15 cellular contexts compared by ENCODE assay signal in the genomic region with DNA sequence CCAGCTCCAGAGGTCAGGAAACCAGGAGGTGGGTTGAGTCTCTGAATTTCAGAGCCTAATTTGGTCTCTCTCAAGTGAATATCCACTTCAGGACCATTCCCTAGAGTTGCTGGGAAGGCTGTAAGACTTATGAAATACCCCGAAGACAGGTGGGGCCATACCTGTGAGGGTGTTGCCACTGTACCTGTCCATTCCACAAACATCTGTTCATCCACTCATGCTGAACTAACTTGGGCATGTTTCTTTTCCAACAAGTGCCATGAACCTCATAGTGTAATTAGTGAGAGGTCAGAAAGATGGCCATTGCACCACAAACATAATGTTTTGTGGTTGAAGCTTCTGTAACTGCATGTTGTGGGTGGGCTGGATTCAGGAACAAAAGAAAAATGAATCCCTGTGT. TPM values are rescaled to one million over a fixed set of nuclear protein-coding genes. Genes with fewer than 3 reads are reported as not detected.
A peak's percentile ranks its signal among the peaks of the same experiment; 100 is the strongest.
DNase-seq lines count a peak whose midpoint lies in the region; ATAC-seq and TF ChIP-seq lines count a peak whose summit lies in the region.
"Had no signal": no experiment of that assay in that cellular context is flagged by ENCODE, and none has a peak within 500 bp of the region (broad histone marks: within the 10 kb centered on the region; RNA-seq: fewer than 3 reads in every experiment).

No MANE protein-coding gene starts in this region.

- intact Hi-C loops in OCI-LY7 (cut with micrococcal nuclease; ENCODE audit: unreplicated experiment), result no loop called here
- intact Hi-C loops in esophagus squamous epithelium (cut with DNase I), result no loop called here

- DNase-seq in activated naive CD4-positive, alpha-beta T cell treated with anti-CD3 and anti-CD28 coated beads, Interleukin-2, amount 50 U/mL, for 16 hours, result no peak
- DNase-seq in OCI-LY7 (ENCODE audit: low spot score), result no peak
- DNase-seq in epithelial cell of esophagus (ENCODE audit: low read depth), result peak; percentile 52
- DNase-seq in NCI-H2029 treated with DMSO at 0.1 percent for 48 hours (lab: John Stamatoyannopoulos, UW), result no peak
- no peak for DNase-seq in esophagus squamous epithelium (lab: John Stamatoyannopoulos, UW)
- DNase-seq: activated CD4-positive, CD25-positive, alpha-beta regulatory T cell treated with anti-CD3 and anti-CD28 coated beads, Interleukin-2, amount 50 U/mL, for 72 hours; activated T-cell treated with anti-CD3 and anti-CD28 coated beads, Interleukin-2, amount 50 U/mL, for 4 hours; NCI-H1105 treated with DMSO at 0.1 percent for 48 hours; NCI-H2171 treated with DMSO at 0.1 percent for 48 hours; SHP77 treated with DMSO at 0.1 percent for 48 hours had no signal

- CTCF ChIA-PET in OCI-LY7 (lab: Charles Lee; ENCODE audit: unreplicated experiment), result no interaction called here

- POLR2A ChIA-PET in OCI-LY7 (lab: Charles Lee), result no interaction called here

- H2AFZ ChIP-seq in OCI-LY7 (ENCODE audit: low read length), result no peak overlapping the region

- peak overlapping the region; percentile 72 for H3K4me3 Mint-ChIP-seq in activated naive CD4-positive, alpha-beta T cell treated with anti-CD3 and anti-CD28 coated beads, Interleukin-2, amount 50 U/mL, for 24 hours
- H3K4me3 Mint-ChIP-seq: T-helper 2 cell treated with Interferon-gamma antibody and Interleukin-4, amounts not matched to agents 5 μg/mL and 100 μg/mL, for 36 hours had no signal

- peaks cover 81% of the 10 kb centered on the region for H3K4me1 ChIP-seq in OCI-LY7 (ENCODE audit: insufficient read depth, low read length, poor library complexity, severe bottlenecking)
- peaks cover 31 to 93% (median 45%) of the 10 kb centered on the region in 3 donors for H3K4me1 ChIP-seq in esophagus squamous epithelium

- H3K4me3 ChIP-seq in OCI-LY7 (ENCODE audit: low read depth, low read length, poor library complexity, severe bottlenecking) (peak overlapping the region; percentile 100), epithelial cell of esophagus (ENCODE audit: low read length) (no peak overlapping the region), esophagus squamous epithelium (no peak overlapping the region)
- H3K4me3 ChIP-seq: dorsolateral prefrontal cortex had no signal

- H3K9me2 ChIP-seq in OCI-LY7 (ENCODE audit: insufficient read depth, low read length), result no peaks in the 10 kb centered on the region

- H3K27ac ChIP-seq in OCI-LY7 (ENCODE audit: low read depth, low read length, poor library complexity, severe bottlenecking) (peak overlapping the region; percentile 87), temporal lobe (ENCODE audit: low read depth, low read length) (peak overlapping the region; percentile 38), esophagus squamous epithelium (peak overlapping the region in 1 of 4 donors; percentile 11)

- no peaks in the 10 kb centered on the region for H3K9me3 Mint-ChIP-seq in activated naive CD4-positive, alpha-beta T cell treated with anti-CD3 and anti-CD28 coated beads, Interleukin-2, amount 50 U/mL, for 24 hours
- H3K9me3 Mint-ChIP-seq: activated T-cell treated with anti-CD3 and anti-CD28 coated beads, Interleukin-2, amount 50 U/mL, for 4 hours; T-helper 2 cell treated with Interferon-gamma antibody and Interleukin-4, amounts not matched to agents 5 μg/mL and 100 μg/mL, for 36 hours had no signal

- H3K36me3 Mint-ChIP-seq in activated naive CD4-positive, alpha-beta T cell treated with anti-CD3 and anti-CD28 coated beads, Interleukin-2, amount 50 U/mL, for 24 hours, result peaks cover 8% of the 10 kb centered on the region

- H3K36me3 ChIP-seq in OCI-LY7 (ENCODE audit: insufficient read depth, low read length), result peaks cover 80% of the 10 kb centered on the region
- peaks cover 0 to 39% (median 0%) of the 10 kb centered on the region in 3 donors for H3K36me3 ChIP-seq in esophagus squamous epithelium

- WGBS in esophagus squamous epithelium, 2 donors, result 25 to 42% methylated on average over 1 of the region's 1 CpG

- H3K79me2 ChIP-seq in OCI-LY7 (ENCODE audit: insufficient read depth, low read depth, low read length), result peaks cover 100% of the 10 kb centered on the region

- BruUV-seq in OCI-LY7 (replicated peaks; lab: Mats Ljungman, UMichigan), result no TSS peak

- no peak for TF ChIP-seq POLR2A in esophagus squamous epithelium (IDR thresholded peaks at IDR 0.05)

- peak overlapping the region; percentile 4 for H3K27ac Mint-ChIP-seq in activated naive CD4-positive, alpha-beta T cell treated with anti-CD3 and anti-CD28 coated beads, Interleukin-2, amount 50 U/mL, for 24 hours

- TF ChIP-seq CTCF in OCI-LY7 (conservative IDR thresholded peaks at IDR 0.05; ENCODE audit: low read length) (no peak), epithelial cell of esophagus (IDR thresholded peaks at IDR 0.05; ENCODE audit: insufficient read depth, low read depth, low read length, missing control alignments) (no peak), esophagus squamous epithelium (IDR thresholded peaks at IDR 0.05) (no peak)

- peaks cover 49% of the 10 kb centered on the region for H3K4me1 Mint-ChIP-seq in activated naive CD4-positive, alpha-beta T cell treated with anti-CD3 and anti-CD28 coated beads, Interleukin-2, amount 50 U/mL, for 24 hours

- ATAC-seq in GM18519 (IDR thresholded peaks at IDR 0.05; ENCODE audit: low FRiP score, unreplicated experiment), result no peak

- H3K4me2 ChIP-seq in OCI-LY7 (ENCODE audit: low read length), result peak overlapping the region; percentile 94

- peaks cover 36% of the 10 kb centered on the region for H4K20me1 ChIP-seq in OCI-LY7 (ENCODE audit: insufficient read depth, low read length)

- no peaks in the 10 kb centered on the region for H3K27me3 Mint-ChIP-seq in activated naive CD4-positive, alpha-beta T cell treated with anti-CD3 and anti-CD28 coated beads, Interleukin-2, amount 50 U/mL, for 24 hours

- H3K27me3 ChIP-seq in esophagus squamous epithelium, result no peaks in the 10 kb centered on the region
- H3K27me3 ChIP-seq: dorsolateral prefrontal cortex had no signal

- H3K9me3 ChIP-seq in OCI-LY7 (ENCODE audit: low read length) (no peaks in the 10 kb centered on the region), esophagus squamous epithelium (no peaks in the 10 kb centered on the region)

RNA-seq across cellular contexts. Expression of gene ILF3, which starts 7.8 kb away (rescaled TPM):
- 308 and 347 TPM in 2 replicates for total RNA-seq in OCI-LY7 (2014; rRNA removed; shearing (Covaris generic))
- total RNA-seq in OCI-LY7 (2022) (553 and 569 TPM in 2 replicates), temporal lobe (148 TPM), esophagus squamous epithelium (100 to 1,000 TPM in 2 of 4 donors, 10 to 100 TPM in 2; 68.7 to 123 (median 98.3) TPM)

RNA-seq across cellular contexts. Expression of gene SLC44A2, which starts 36.6 kb away (rescaled TPM):
- 104 and 115 TPM in 2 replicates for total RNA-seq in OCI-LY7 (2014; rRNA removed; shearing (Covaris generic))
- total RNA-seq in OCI-LY7 (2022) (197 and 248 TPM in 2 replicates), temporal lobe (33.4 TPM), esophagus squamous epithelium (10 to 100 TPM; 59.7 to 82.8 (median 69.8) TPM)

RNA-seq across cellular contexts. Expression of gene QTRT1, which starts 39.3 kb away (rescaled TPM):
- total RNA-seq in OCI-LY7 (2014; rRNA removed; shearing (Covaris generic)), result 30.8 and 39.8 TPM in 2 replicates
- 42.5 and 59.7 TPM in 2 replicates for total RNA-seq in OCI-LY7 (2022)
- total RNA-seq in temporal lobe, result 31.7 TPM
- total RNA-seq in esophagus squamous epithelium, result 10 to 100 TPM; 25.3 to 50.9 (median 27.3) TPM

RNA-seq across cellular contexts. Expression of gene DNM2, which starts 55.9 kb away (rescaled TPM):
- 108 and 139 TPM in 2 replicates for total RNA-seq in OCI-LY7 (2014; rRNA removed; shearing (Covaris generic))
- total RNA-seq in OCI-LY7 (2022) (165 and 180 TPM in 2 replicates), temporal lobe (32.5 TPM), esophagus squamous epithelium (100 to 1,000 TPM in 2 of 4 donors, 10 to 100 TPM in 2; 79.9 to 138 (median 102) TPM)
